Comparison of ENCODE assay signal across 16 cellular contexts in genomic region chr11:134271978-134272377, GRCh38.
DNase-seq lines count a peak whose midpoint lies in the region; ATAC-seq and TF ChIP-seq lines count a peak whose summit lies in the region.
"Had no signal": no experiment of that assay in that cellular context is flagged by ENCODE, and none has a peak within 500 bp of the region (broad histone marks: within the 10 kb centered on the region; RNA-seq: fewer than 3 reads in every experiment).

No MANE protein-coding gene starts in this region.

- peak; percentile 16 for DNase-seq in activated effector memory CD4-positive, alpha-beta T cell treated with anti-CD3 and anti-CD28 coated beads, Interleukin-2, amount 50 U/mL, for 16 hours
- DNase-seq in activated effector memory CD4-positive, alpha-beta T cell treated with Interleukin-2 at 50 U/mL for 16 hours = no peak
- DNase-seq in ecto neural progenitor cell (ENCODE audit: low spot score) = peak; percentile 9
- DNase-seq in islet precursor cell = peak; percentile 8
- DNase-seq in glomerular visceral epithelial cell (ENCODE audit: extremely low spot score) = no peak
- no peak for DNase-seq in foreskin fibroblast
- DNase-seq: 8988T, C1 segment of cervical spinal cord, MV-4-11, NCI-H1105 treated with DMSO at 0.1 percent for 48 hours, NCI-H2029 treated with DMSO at 0.1 percent for 48 hours, NCI-H524 treated with DMSO at 0.1 percent for 48 hours had no signal

- no peak for ATAC-seq in HG03175 (IDR thresholded peaks at IDR 0.05; ENCODE audit: unreplicated experiment)
- ATAC-seq: CD8-positive, alpha-beta T cell; Panc1; SK-N-SH treated with all-trans-retinoic acid at 6 μM for 48 hours had no signal

- no peak overlapping the region for H3K4me3 ChIP-seq in foreskin fibroblast (ENCODE audit: low read depth in 1 of 2, low read length in 2 of 2)

- TF ChIP-seq CTCF in foreskin fibroblast (IDR thresholded peaks at IDR 0.05; ENCODE audit: low read depth, low read length) = no peak

Comparison
In these comparisons a context has a peak if more than half of its experiments do, and no peak if none do; other contexts are left out.
1. DNase-seq: peak in activated effector memory CD4-positive, alpha-beta T cell treated with anti-CD3 and anti-CD28 coated beads, Interleukin-2, amount 50 U/mL, for 16 hours (single experiment), ecto neural progenitor cell (single experiment) and islet precursor cell (single experiment); none in activated effector memory CD4-positive, alpha-beta T cell treated with Interleukin-2 at 50 U/mL for 16 hours (single experiment), glomerular visceral epithelial cell (single experiment) and foreskin fibroblast (0 of 2).